Comparison of ENCODE assay signal across 8 cellular contexts in the genomic region with DNA sequence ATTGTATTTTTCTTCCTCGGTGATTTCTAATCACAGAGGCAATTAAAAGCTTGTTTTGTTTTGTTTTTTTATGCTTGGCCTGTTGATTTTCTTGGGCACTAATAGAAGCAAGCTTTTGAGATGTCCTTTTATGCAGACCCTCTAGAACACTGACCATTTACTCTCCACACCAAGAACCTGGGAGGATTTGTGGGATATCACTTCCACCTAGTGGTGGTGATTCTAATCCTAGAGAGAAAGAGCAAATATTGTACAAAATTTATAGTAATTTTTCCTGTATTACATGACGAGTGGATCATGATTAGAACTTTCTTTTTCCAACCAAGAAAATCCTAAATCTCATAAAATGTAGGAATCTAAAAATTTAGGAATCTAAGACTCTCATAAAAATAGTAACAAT. TPM values are rescaled to one million over a fixed set of nuclear protein-coding genes. Genes with fewer than 3 reads are reported as not detected.
DNase-seq lines count a peak whose midpoint lies in the region; ATAC-seq, FAIRE-seq and TF ChIP-seq lines count a peak whose summit lies in the region.

No MANE protein-coding gene starts in this region.

- peak; percentile 37 for TF ChIP-seq CTCF in GM13977 (IDR thresholded peaks at IDR 0.05; ENCODE audit: extremely low read depth, insufficient read depth, missing control alignments)

- H3K27ac Mint-ChIP-seq in stimulated activated effector memory CD8-positive, alpha-beta T cell treated with anti-CD3 and anti-CD28 coated beads, Interleukin-12 subunit alpha, Interleukin-12 subunit beta, amount 100 ng/mL, for 72 hours = no peak overlapping the region

- peaks cover 88% of the 10 kb centered on the region for H3K36me3 Mint-ChIP-seq in stimulated activated effector memory CD8-positive, alpha-beta T cell treated with anti-CD3 and anti-CD28 coated beads, Interleukin-12 subunit alpha, Interleukin-12 subunit beta, amount 100 ng/mL, for 72 hours

- H3K4me1 Mint-ChIP-seq in stimulated activated effector memory CD8-positive, alpha-beta T cell treated with anti-CD3 and anti-CD28 coated beads, Interleukin-12 subunit alpha, Interleukin-12 subunit beta, amount 100 ng/mL, for 72 hours = peaks cover 18% of the 10 kb centered on the region

- peak; percentile 77 for FAIRE-seq in frontal cortex (lab: Jason Lieb, UNC)

- no peaks in the 10 kb centered on the region for H3K4me1 ChIP-seq in HAP-1

- H3K9me3 Mint-ChIP-seq in stimulated activated effector memory CD8-positive, alpha-beta T cell treated with anti-CD3 and anti-CD28 coated beads, Interleukin-12 subunit alpha, Interleukin-12 subunit beta, amount 100 ng/mL, for 72 hours = no peaks in the 10 kb centered on the region

- no peak for ATAC-seq in HG03108 (IDR thresholded peaks at IDR 0.05; ENCODE audit: unreplicated experiment)
- ATAC-seq in HG03439 (IDR thresholded peaks at IDR 0.05; ENCODE audit: unreplicated experiment) = no peak
- ATAC-seq in stimulated activated effector memory CD8-positive, alpha-beta T cell treated with anti-CD3 and anti-CD28 coated beads, Interleukin-12 subunit alpha, Interleukin-12 subunit beta, amount 100 ng/mL, for 72 hours = no peak

- H3K27me3 ChIP-seq in HAP-1 (ENCODE audit: low read depth) = no peaks in the 10 kb centered on the region

- in situ Hi-C loops in GM13977 (cut with MboI; ENCODE audit: low pct_unique_long_range_greater_than_20kb, low sequenced_read_pairs, unreplicated experiment) (loop anchor here (10.0 kb wide), 2 partner anchors 126 to 426 kb away; no protein-coding TSS in a partner anchor), HAP-1 (cut with MboI; ENCODE audit: low sequenced_read_pairs) (loop anchor here (25.0 kb wide), 1 partner anchor 424 kb away; no protein-coding TSS in a partner anchor)

- H3K9me3 ChIP-seq in HAP-1 = no peaks in the 10 kb centered on the region

- H3K4me3 ChIP-seq in HAP-1 = no peak overlapping the region

- H3K4me3 Mint-ChIP-seq in stimulated activated effector memory CD8-positive, alpha-beta T cell treated with anti-CD3 and anti-CD28 coated beads, Interleukin-12 subunit alpha, Interleukin-12 subunit beta, amount 100 ng/mL, for 72 hours = no peak overlapping the region

- peak; percentile 25 for DNase-seq in A172 (ENCODE audit: low spot score)
- no peak for DNase-seq in GM13977 (ENCODE audit: low spot score)
- peak; percentile 55 for DNase-seq in SK-N-DZ (ENCODE audit: low spot score)
- DNase-seq in frontal cortex (ENCODE audit: low spot score in 2 of 2) = no peak
- DNase-seq in HAP-1 (ENCODE audit: low spot score in 2 of 2) = no peak
- no peak for DNase-seq in stimulated activated effector memory CD8-positive, alpha-beta T cell treated with anti-CD3 and anti-CD28 coated beads, Interleukin-12 subunit alpha, Interleukin-12 subunit beta, amount 100 ng/mL, for 72 hours (ENCODE audit: low spot score in 2 of 2)

- no peaks in the 10 kb centered on the region for H3K36me3 ChIP-seq in HAP-1 (replicated peaks)

RNA-seq across cellular contexts. Expression of gene NEMP2, which starts 23.4 kb away (rescaled TPM):
- total RNA-seq in A172 (2014; rRNA removed; shearing (Covaris generic)) = 7.4 and 19.8 TPM in 2 replicates
- 5.9 and 9.6 TPM in 2 replicates for polyA plus RNA-seq in SK-N-DZ (2014; cell fraction: cytosol; rRNA removed)
- 4.7 and 9.8 TPM in 2 replicates for polyA plus RNA-seq in SK-N-DZ (2014; cell fraction: nucleus; rRNA removed)
- 2.4 TPM for total RNA-seq in frontal cortex

Comparison
In these comparisons a context has a peak if more than half of its experiments do, and no peak if none do; other contexts are left out.
1. DNase-seq: peak in A172 (single experiment) and SK-N-DZ (single experiment); none in GM13977 (single experiment), frontal cortex (0 of 2), HAP-1 (0 of 2) and stimulated activated effector memory CD8-positive, alpha-beta T cell treated with anti-CD3 and anti-CD28 coated beads, Interleukin-12 subunit alpha, Interleukin-12 subunit beta, amount 100 ng/mL, for 72 hours (0 of 2).